In the genomic region with DNA sequence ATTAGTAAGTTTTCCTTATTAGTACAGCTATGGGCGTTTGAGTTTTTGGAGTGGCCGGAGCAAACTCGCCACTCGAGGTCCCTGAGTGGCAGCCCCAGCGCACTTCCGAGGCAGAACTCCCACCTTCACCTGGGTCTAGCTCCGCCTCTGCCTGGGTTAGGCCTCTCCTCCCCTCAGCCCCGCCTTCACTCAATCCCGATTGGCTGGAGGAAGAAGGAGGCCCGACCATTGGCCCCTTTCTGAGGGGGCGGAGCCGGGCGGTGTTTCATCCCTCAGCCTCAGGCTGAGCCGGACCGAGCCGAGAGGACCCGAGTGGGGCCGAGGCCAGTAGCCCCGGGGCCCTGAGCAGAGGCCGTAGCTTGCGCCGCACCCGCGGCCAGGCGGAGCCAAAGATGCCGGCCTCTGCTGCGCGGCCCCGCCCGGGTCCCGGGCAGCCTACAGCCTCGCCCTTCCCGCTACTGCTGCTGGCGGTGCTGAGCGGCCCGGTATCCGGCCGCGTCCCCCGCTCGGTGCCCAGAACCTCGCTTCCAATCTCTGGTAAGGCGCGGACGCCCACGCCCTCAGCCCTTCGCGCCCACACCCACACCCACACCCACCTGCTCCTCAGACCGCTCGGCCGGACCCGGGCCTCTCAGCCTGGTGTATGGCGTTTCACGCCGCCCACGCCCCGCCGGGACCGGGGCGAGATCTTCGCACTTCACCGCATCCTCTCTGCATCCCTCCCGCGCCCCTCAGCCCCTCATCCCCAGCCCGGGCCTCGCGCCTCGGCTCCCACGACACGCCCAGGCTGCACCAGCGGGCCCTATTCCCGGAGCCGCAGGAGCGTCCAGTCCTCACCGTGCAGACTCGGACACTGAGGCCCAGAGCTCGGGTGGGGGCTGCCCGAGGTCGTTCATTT, we compare ENCODE assay signal across 8 cellular contexts. TPM values are rescaled to one million over a fixed set of nuclear protein-coding genes. Genes with fewer than 3 reads are reported as not detected.
A peak's percentile ranks its signal among the peaks of the same experiment; 100 is the strongest.
DNase-seq lines count a peak whose midpoint lies in the region; ATAC-seq, FAIRE-seq and TF ChIP-seq lines count a peak whose summit lies in the region.

Gene SEMA4F (plus strand): TSS at position 263 of the 898 bp plus-strand sequence. CDS start 130 bp downstream, at position 393.

- H3K9me3 ChIP-seq in kidney (ENCODE audit: control insufficient read depth in 1 of 2, low read length in 2 of 2), result no peaks in the 10 kb centered on the region

- H3K4me1 ChIP-seq in kidney (ENCODE audit: control insufficient read depth in 1 of 2, insufficient read depth in 1 of 2, low read depth in 1 of 2, low read length in 2 of 2), result peaks cover 0 to 4% of the 10 kb centered on the region in 2 donors

- H3K9ac ChIP-seq in kidney (ENCODE audit: low read length in 2 of 2), result peak within 1 kb of the TSS; percentile 37 to 72

- H3K4me3 ChIP-seq in AG10803 (ENCODE audit: low read length) (peak within 1 kb of the TSS; percentile 69), kidney (ENCODE audit: low read length in 2 of 2) (peak within 1 kb of the TSS; percentile 64 to 83)

- intact Hi-C loops in kidney (cut with DNase I), result no loop called here

- peak; percentile 85 for FAIRE-seq in kidney (lab: Jason Lieb, UNC)

- H3K27ac ChIP-seq in kidney (ENCODE audit: low read depth in 2 of 2, low read length in 2 of 2), result no peak within 1 kb of the TSS

- H3K36me3 ChIP-seq in kidney (ENCODE audit: control insufficient read depth in 1 of 2, insufficient read depth in 2 of 2, low read length in 2 of 2), result no peaks in the 10 kb centered on the region

- TF ChIP-seq CTCF in AG10803 (conservative IDR thresholded peaks at IDR 0.05; ENCODE audit: low read length), result no peak
- no peak for TF ChIP-seq CTCF in kidney (IDR thresholded peaks at IDR 0.05; ENCODE audit: borderline replicate concordance, extremely low read depth, insufficient read depth)

- ATAC-seq in GM19043 (IDR thresholded peaks at IDR 0.05; ENCODE audit: low read depth, unreplicated experiment) (peak; percentile 100), HG03354 (IDR thresholded peaks at IDR 0.05; ENCODE audit: poor library complexity, severe bottlenecking, unreplicated experiment) (peak; percentile 100)

- DNase-seq in AG10803 (ENCODE audit: low read depth), result peak; percentile 88
- DNase-seq in NCI-H446 (lab: John Stamatoyannopoulos, UW), result peak; percentile 91 to 96
- DNase-seq in activated CD4-positive, CD25-positive, alpha-beta regulatory T cell treated with anti-CD3 and anti-CD28 coated beads, Interleukin-2, amount 50 U/mL, for 72 hours, result peak; percentile 93
- peak; percentile 99 for DNase-seq in cerebellum (ENCODE audit: low spot score)
- peak; percentile 98 for DNase-seq in kidney
- peak; percentile 98 for DNase-seq in stimulated activated CD4-positive, alpha-beta T cell treated with anti-CD3 and anti-CD28 coated beads, Interleukin-15, amount 100 ng/mL, for 24 hours

RNA-seq across cellular contexts. Expression of gene SEMA4F, which starts in this region (rescaled TPM):
- total RNA-seq in cerebellum (11.2 TPM), kidney (10.8 TPM)
- 5.2 TPM for polyA plus RNA-seq in kidney (ENCODE audit: insufficient read depth, low read depth, low replicate concordance)
